Comparison of ENCODE assay signal across 9 cellular contexts in genomic region chr12:69497308-69498026, GRCh38. TPM values are rescaled to one million over a fixed set of nuclear protein-coding genes. Genes with fewer than 3 reads are reported as not detected.
DNase-seq lines count a peak whose midpoint lies in the region; ATAC-seq, FAIRE-seq and TF ChIP-seq lines count a peak whose summit lies in the region.
"Had no signal": no experiment of that assay in that cellular context is flagged by ENCODE, and none has a peak within 500 bp of the region (broad histone marks: within the 10 kb centered on the region; RNA-seq: fewer than 3 reads in every experiment).

No MANE protein-coding gene starts in this region.

- H3K4me3 ChIP-seq in ACC112 (ENCODE audit: low read depth, low read length) (peak overlapping the region; percentile 56), adipocyte (ENCODE audit: low read length) (peak overlapping the region; percentile 43), smooth muscle cell (no peak overlapping the region)

- WGBS in smooth muscle cell (ENCODE audit: low lambda C conversion rate): 86% methylated on average over 4 of the region's 4 CpGs

- peaks cover 97% of the 10 kb centered on the region for H4K20me1 ChIP-seq in smooth muscle cell (ENCODE audit: low read depth)

- peak; percentile 86 for FAIRE-seq in GM19239 (lab: Jason Lieb, UNC)

- peak; percentile 95 for ATAC-seq in HG03135 (IDR thresholded peaks at IDR 0.05; ENCODE audit: unreplicated experiment)

- H3K27me3 ChIP-seq in ACC112 (ENCODE audit: insufficient read depth, low read length) (no peaks in the 10 kb centered on the region), adipocyte (replicated peaks; ENCODE audit: control insufficient read depth, insufficient read depth, low read length) (no peaks in the 10 kb centered on the region), smooth muscle cell (ENCODE audit: low read depth) (no peaks in the 10 kb centered on the region)

- TF ChIP-seq CTCF in smooth muscle cell (IDR thresholded peaks at IDR 0.05; ENCODE audit: borderline replicate concordance, insufficient read depth, poor library complexity, severe bottlenecking): no peak

- H3K79me2 ChIP-seq in ACC112 (ENCODE audit: control insufficient read depth, insufficient read depth, low read length, unreplicated experiment) (peaks cover 92% of the 10 kb centered on the region), smooth muscle cell (ENCODE audit: low read depth) (peaks cover 100% of the 10 kb centered on the region)

- H2AFZ ChIP-seq in ACC112 (ENCODE audit: low read length, unreplicated experiment) (no peak overlapping the region), smooth muscle cell (ENCODE audit: low read depth) (no peak overlapping the region)

- no peak overlapping the region for H3K9ac ChIP-seq in adipocyte (ENCODE audit: low read length)
- H3K9ac ChIP-seq in smooth muscle cell (ENCODE audit: low read depth): no peak overlapping the region

- peak overlapping the region; percentile 31 for H3K27ac ChIP-seq in ACC112 (ENCODE audit: low read depth, low read length)
- peak overlapping the region; percentile 25 for H3K27ac ChIP-seq in smooth muscle cell (ENCODE audit: low read depth)

- H3K36me3 ChIP-seq in ACC112 (ENCODE audit: insufficient read depth, low read length) (no peaks in the 10 kb centered on the region), adipocyte (ENCODE audit: control insufficient read depth, insufficient read depth, low read length, severe bottlenecking) (no peaks in the 10 kb centered on the region), smooth muscle cell (ENCODE audit: low read depth) (no peaks in the 10 kb centered on the region)

- H3K4me2 ChIP-seq in smooth muscle cell: no peak overlapping the region

- DNase-seq in GM19239 (ENCODE audit: insufficient read length, low spot score): peak; percentile 25
- DNase-seq in adipocyte (ENCODE audit: low read depth): peak; percentile 59
- no peak for DNase-seq in smooth muscle cell (lab: John Stamatoyannopoulos, UW; ENCODE audit: unreplicated experiment)
- no peak for DNase-seq in ecto neural progenitor cell (ENCODE audit: low spot score)
- no peak for DNase-seq in activated CD4-positive, CD25-positive, alpha-beta regulatory T cell treated with anti-CD3 and anti-CD28 coated beads, Interleukin-2, amount 50 U/mL, for 72 hours
- no peak for DNase-seq in SHP77 (lab: John Stamatoyannopoulos, UW)
- DNase-seq: activated T-cell treated with anti-CD3 and anti-CD28 coated beads, Interleukin-2, amount 50 U/mL, for 4 hours had no signal

- H3K4me1 ChIP-seq in ACC112 (ENCODE audit: control insufficient read depth, insufficient read depth, low read length, unreplicated experiment) (peaks cover 56% of the 10 kb centered on the region), adipocyte (ENCODE audit: control insufficient read depth, insufficient read depth, low read length) (peaks cover 54% of the 10 kb centered on the region), smooth muscle cell (ENCODE audit: low read depth) (peaks cover 22% of the 10 kb centered on the region)

- no peaks in the 10 kb centered on the region for H3K9me3 ChIP-seq in adipocyte (ENCODE audit: control insufficient read depth, low read length)
- no peaks in the 10 kb centered on the region for H3K9me3 ChIP-seq in smooth muscle cell (replicated peaks; ENCODE audit: low read depth)

- peaks cover 12% of the 10 kb centered on the region for H3F3A ChIP-seq in smooth muscle cell (ENCODE audit: low read depth)

RNA-seq across cellular contexts. Expression of gene FRS2, which starts 27.3 kb away (rescaled TPM):
- 90.2 and 169 TPM in 2 replicates for total RNA-seq in smooth muscle cell
- polyA plus RNA-seq in smooth muscle cell: 21.6 and 23.8 TPM in 2 replicates

Comparison
In these comparisons a context has a peak if more than half of its experiments do, and no peak if none do; other contexts are left out.
1. DNase-seq: peak in GM19239 (single experiment) and adipocyte (single experiment); none in smooth muscle cell (single experiment), ecto neural progenitor cell (single experiment), activated CD4-positive, CD25-positive, alpha-beta regulatory T cell treated with anti-CD3 and anti-CD28 coated beads, Interleukin-2, amount 50 U/mL, for 72 hours (single experiment) and SHP77 (0 of 2).